8 cellular contexts compared by ENCODE assay signal in genomic region chrX:15674514-15674898, GRCh38. TPM values are rescaled to one million over a fixed set of nuclear protein-coding genes. Genes with fewer than 3 reads are reported as not detected.
DNase-seq lines count a peak whose midpoint lies in the region; ATAC-seq lines count a peak whose summit lies in the region.

No MANE protein-coding gene starts in this region.

- H3K27ac ChIP-seq in BLaER1: peak overlapping the region; percentile 89

- peak overlapping the region; percentile 81 for H3K9ac ChIP-seq in BLaER1

- DNase-seq in NCI-H774 (lab: John Stamatoyannopoulos, UW) (peak; percentile 80), left cardiac atrium (peak; percentile 99), renal cortical epithelial cell (ENCODE audit: low read depth) (peak; percentile 92), NCI-H1417 treated with DMSO at 0.1 percent for 48 hours (lab: John Stamatoyannopoulos, UW) (no peak)
- peak; percentile 21 for DNase-seq in activated naive CD8-positive, alpha-beta T cell treated with anti-CD3 and anti-CD28 coated beads, Interleukin-2, amount 50 U/mL, for 16 hours (ENCODE audit: low read depth, low spot score)

- peaks cover 8% of the 10 kb centered on the region for H3K36me3 ChIP-seq in BLaER1

- H3K4me3 ChIP-seq in BLaER1: peak overlapping the region; percentile 91

- intact Hi-C loops in left cardiac atrium (cut with DNase I): no loop called here

- peaks cover 23% of the 10 kb centered on the region for H3K4me1 ChIP-seq in BLaER1

- H3K27me3 ChIP-seq in BLaER1: peaks cover 33% of the 10 kb centered on the region

- H3K9me3 ChIP-seq in BLaER1: no peaks in the 10 kb centered on the region

- H4K20me1 ChIP-seq in BLaER1: peaks cover 44% of the 10 kb centered on the region

- H3K4me2 ChIP-seq in BLaER1: peak overlapping the region; percentile 97

- peak; percentile 71 for ATAC-seq in GM18520 (IDR thresholded peaks at IDR 0.05; ENCODE audit: unreplicated experiment)
- peak; percentile 78 for ATAC-seq in HG03045 (IDR thresholded peaks at IDR 0.05; ENCODE audit: unreplicated experiment)
- ATAC-seq in left cardiac atrium: peak in 1 of 2 donors; percentile 93

RNA-seq across cellular contexts. Expression of gene CLTRN, which starts 9.9 kb away (rescaled TPM):
- under 1 TPM; 0.31 to 0.53 TPM for total RNA-seq in left cardiac atrium
- total RNA-seq in renal cortical epithelial cell: 2.8 and 3.0 TPM in 2 replicates
